In genomic region chr17:64120972-64121786, GRCh38 we compare ENCODE assay signal across 8 cellular contexts. TPM values are rescaled to one million over a fixed set of nuclear protein-coding genes. Genes with fewer than 3 reads are reported as not detected.
A peak's percentile ranks its signal among the peaks of the same experiment; 100 is the strongest.
DNase-seq lines count a peak whose midpoint lies in the region; ATAC-seq and TF ChIP-seq lines count a peak whose summit lies in the region.
"Not testable (repeated sequence)": the region's sequence is repeated elsewhere in the genome, so short reads cannot be mapped to it uniquely, and the experiment has no call there.

No MANE protein-coding gene starts in this region.

- DNase-seq in GM12864 (ENCODE audit: low read depth): peak; percentile 60
- peak in 12 of 34 experiments; percentile 7 to 44 (median 12) for DNase-seq in T-cell
- peak; percentile 30 for DNase-seq in activated naive CD4-positive, alpha-beta T cell treated with anti-CD3 and anti-CD28 coated beads, Interleukin-2, amount 50 U/mL, for 16 hours
- peak in 2 of 3 donors; percentile 48 to 64 for DNase-seq in right lobe of liver

- H3K4me1 Mint-ChIP-seq in T-cell: peaks cover 46 to 81% (median 61%) of the 10 kb centered on the region in 3 donors

- CTCF ChIA-PET in T-cell (lab: Charles Lee): interaction anchor here (0.5 to 2.4 kb wide), 5 partner anchors 12 to 256 kb away, joined by 3 to 10 read pairs (median 4); no protein-coding TSS in a partner anchor

- H3K4me1 ChIP-seq in right lobe of liver: peaks cover 0 to 68% (median 14%) of the 10 kb centered on the region in 4 donors
- peaks cover 14% of the 10 kb centered on the region for H3K4me1 ChIP-seq in thymus (ENCODE audit: control insufficient read depth, insufficient read depth, low read length)

- H3K27ac ChIP-seq in right lobe of liver: peak overlapping the region in 2 of 3 donors; percentile 43 to 47
- H3K27ac ChIP-seq in thymus (ENCODE audit: low read depth): not testable (repeated sequence)

- intact Hi-C loops in right lobe of liver (cut with DNase I): loop anchor here in 1 of 2 donors (10.0 kb wide), 1 partner anchor 56 kb away; no protein-coding TSS in a partner anchor

- H3K36me3 Mint-ChIP-seq in T-cell: peaks cover 29% of the 10 kb centered on the region

- H3K4me3 ChIP-seq in GM12864 (ENCODE audit: low read depth, low read length) (peak overlapping the region; percentile 45), thymus (ENCODE audit: low read length) (peak overlapping the region; percentile 2)
- H3K4me3 ChIP-seq in right lobe of liver: not testable (repeated sequence)

- TF ChIP-seq CTCF in GM12864 (IDR thresholded peaks at IDR 0.05; ENCODE audit: low read depth, low read length, missing control alignments): not testable (repeated sequence)
- peak in 1 of 4 donors; percentile 10 for TF ChIP-seq CTCF in right lobe of liver (IDR thresholded peaks at IDR 0.05)

- not testable (repeated sequence) for TF ChIP-seq POLR2A in right lobe of liver (IDR thresholded peaks at IDR 0.05)

- H3K27me3 ChIP-seq in right lobe of liver; thymus (ENCODE audit: control insufficient read depth, insufficient read depth): not testable (repeated sequence)

- H3K36me3 ChIP-seq in right lobe of liver; thymus (ENCODE audit: control insufficient read depth, insufficient read depth): not testable (repeated sequence)

- H3K9me3 Mint-ChIP-seq in T-cell: not testable (repeated sequence)

- POLR2A ChIA-PET in T-cell (lab: Charles Lee): interaction anchor here in 1 of 2 donors (0.5 to 1.2 kb wide), 4 partner anchors 9 to 541 kb away, joined by 3 read pairs; no protein-coding TSS in a partner anchor

- H3K9me3 ChIP-seq in right lobe of liver; thymus (ENCODE audit: control insufficient read depth): not testable (repeated sequence)

- WGBS in right lobe of liver (ENCODE audit: insufficient coverage, low coverage, low lambda C conversion rate, missing lambda C conversion rate): 69% methylated on average over 11 of the region's 13 CpGs
- 60% methylated on average over 13 of the region's 13 CpGs for WGBS in thymus

- ATAC-seq in GM19324 (IDR thresholded peaks at IDR 0.05; ENCODE audit: low FRiP score, unreplicated experiment) (peak; percentile 61), HG02642 (IDR thresholded peaks at IDR 0.05; ENCODE audit: poor library complexity, unreplicated experiment) (peak; percentile 90), HG03432 (IDR thresholded peaks at IDR 0.05; ENCODE audit: unreplicated experiment) (peak; percentile 82), T-cell (replicated peaks in 1 of 4) (peak; percentile 56 to 93 (median 69)), right lobe of liver (peak; percentile 56 to 77 (median 72))

- H3K27me3 Mint-ChIP-seq in T-cell: not testable (repeated sequence)

- peak overlapping the region; percentile 43 to 68 (median 58) for H3K4me3 Mint-ChIP-seq in T-cell

- peak overlapping the region; percentile 93 to 95 for H3K27ac Mint-ChIP-seq in T-cell

RNA-seq across cellular contexts. Expression of gene ERN1, which starts 8.8 kb away (rescaled TPM):
- total RNA-seq in T-cell: 100 to 1,000 TPM in 3 of 5 donors, 10 to 100 TPM in 2; 71.2 to 146 (median 112) TPM
- total RNA-seq in right lobe of liver: 10 to 100 TPM; 22.7 to 47.6 (median 28.7) TPM
- 7.4 TPM for polyA plus RNA-seq in thymus
